ENCODE assay signal across 8 cellular contexts in genomic region chr19:5686647-5687359, GRCh38. TPM values are rescaled to one million over a fixed set of nuclear protein-coding genes. Genes with fewer than 3 reads are reported as not detected.
DNase-seq lines count a peak whose midpoint lies in the region; ATAC-seq, FAIRE-seq and TF ChIP-seq lines count a peak whose summit lies in the region.

No MANE protein-coding gene starts in this region.

- POLR2A ChIA-PET in endothelial cell of umbilical vein (lab: Charles Lee): interaction anchor here (0.7 kb wide), 3 partner anchors 9 to 25 kb away, joined by 3 to 5 read pairs (median 5); no protein-coding TSS in a partner anchor

- H3K4me3 ChIP-seq in BLaER1 treated with 17β-estradiol and CSF1 and Interleukin-3, amounts not matched to agents 10 nM and 100 nM: peak overlapping the region; percentile 54 to 75 (median 67)
- peak overlapping the region; percentile 22 to 49 (median 43) for H3K4me3 ChIP-seq in endothelial cell of umbilical vein (replicated peaks in 1 of 3; ENCODE audit: insufficient read depth in 1 of 3, low read depth in 1 of 3, low read length in 3 of 3)

- H3K79me2 ChIP-seq in endothelial cell of umbilical vein (ENCODE audit: control insufficient read depth, insufficient read depth, low read length): peaks cover 17% of the 10 kb centered on the region

- H3K36me3 Mint-ChIP-seq in activated CD8-positive, alpha-beta memory T cell treated with anti-CD3 and anti-CD28 coated beads, Interleukin-2, amount 10 ng/mL, durations not matched to agents 7 days and 5 days: peaks cover 12% of the 10 kb centered on the region
- H3K36me3 Mint-ChIP-seq in mesothelial cell of epicardium: no peaks in the 10 kb centered on the region

- no peaks in the 10 kb centered on the region for H3K27me3 ChIP-seq in BLaER1 treated with 17β-estradiol and CSF1 and Interleukin-3, amounts not matched to agents 10 nM and 100 nM
- no peaks in the 10 kb centered on the region for H3K27me3 ChIP-seq in endothelial cell of umbilical vein (ENCODE audit: control insufficient read depth in 2 of 2, insufficient read depth in 2 of 2, low read length in 2 of 2)

- CTCF ChIA-PET in activated CD8-positive, alpha-beta memory T cell treated with anti-CD3 and anti-CD28 coated beads, Interleukin-2, amount 10 ng/mL, durations not matched to agents 7 days and 5 days (lab: Charles Lee): interaction anchor here (0.7 to 7.9 kb wide), 15 partner anchors 16 to 439 kb away, joined by 3 to 122 read pairs (median 5); partner anchors contain the start of genes CATSPERD, DUS3L, LONP1 and SAFB
- CTCF ChIA-PET in endothelial cell of umbilical vein (lab: Charles Lee): interaction anchor here (0.6 to 1.8 kb wide), 9 partner anchors 9 to 117 kb away, joined by 3 to 11 read pairs (median 4); partner anchors contain the start of genes CATSPERD, LONP1, SAFB and SAFB2

- DNase-seq in NK-92 (lab: John Stamatoyannopoulos, UW; ENCODE audit: unreplicated experiment) (peak; percentile 48), endothelial cell of umbilical vein (ENCODE audit: low read depth, low spot score) (peak; percentile 89), mesothelial cell of epicardium (ENCODE audit: low spot score in 2 of 2, unreplicated experiment in 2 of 2) (peak; percentile 81 to 95)
- DNase-seq in activated CD8-positive, alpha-beta memory T cell treated with anti-CD3 and anti-CD28 coated beads, Interleukin-2, amount 10 ng/mL, durations not matched to agents 7 days and 5 days: peak; percentile 99
- peak; percentile 100 for DNase-seq in stimulated activated CD8-positive, alpha-beta memory T cell treated with anti-CD3 and anti-CD28 coated beads, Interleukin-15, amount 100 ng/mL, for 24 hours (ENCODE audit: low read depth)

- no peaks in the 10 kb centered on the region for H3K9me1 ChIP-seq in endothelial cell of umbilical vein (replicated peaks; ENCODE audit: control insufficient read depth, extremely low read depth, insufficient read depth, low read length)

- H3K4me1 ChIP-seq in BLaER1 treated with 17β-estradiol and CSF1 and Interleukin-3, amounts not matched to agents 10 nM and 100 nM: peaks cover 14 to 22% (median 17%) of the 10 kb centered on the region in 10 experiments
- H3K4me1 ChIP-seq in endothelial cell of umbilical vein (ENCODE audit: control insufficient read depth, extremely low read depth, insufficient read depth, low read length): peaks cover 4% of the 10 kb centered on the region

- peak overlapping the region; percentile 78 for H3K4me3 Mint-ChIP-seq in activated CD8-positive, alpha-beta memory T cell treated with anti-CD3 and anti-CD28 coated beads, Interleukin-2, amount 10 ng/mL, durations not matched to agents 7 days and 5 days
- peak overlapping the region; percentile 71 for H3K4me3 Mint-ChIP-seq in mesothelial cell of epicardium

- H3K27ac Mint-ChIP-seq in activated CD8-positive, alpha-beta memory T cell treated with anti-CD3 and anti-CD28 coated beads, Interleukin-2, amount 10 ng/mL, durations not matched to agents 7 days and 5 days: peak overlapping the region; percentile 93
- H3K27ac Mint-ChIP-seq in mesothelial cell of epicardium: peak overlapping the region; percentile 72

- H3K27ac ChIP-seq in BLaER1 treated with 17β-estradiol and CSF1 and Interleukin-3, amounts not matched to agents 10 nM and 100 nM: peak overlapping the region; percentile 27 to 87 (median 77); a peak in 21 of 22 replicates
- H3K27ac ChIP-seq in endothelial cell of umbilical vein (ENCODE audit: insufficient read depth, low read depth, low read length): no peak overlapping the region

- H3K9ac ChIP-seq in BLaER1 treated with 17β-estradiol and CSF1 and Interleukin-3, amounts not matched to agents 10 nM and 100 nM: peak overlapping the region; percentile 63 to 83 (median 80); a peak in 21 of 22 replicates
- H3K9ac ChIP-seq in endothelial cell of umbilical vein (replicated peaks; ENCODE audit: extremely low read depth, insufficient read depth, low read length): no peak overlapping the region

- BruUV-seq in endothelial cell of umbilical vein (replicated peaks; lab: Mats Ljungman, UMichigan): no TSS peak

- H3K4me1 Mint-ChIP-seq in activated CD8-positive, alpha-beta memory T cell treated with anti-CD3 and anti-CD28 coated beads, Interleukin-2, amount 10 ng/mL, durations not matched to agents 7 days and 5 days: peaks cover 22% of the 10 kb centered on the region
- peaks cover 17% of the 10 kb centered on the region for H3K4me1 Mint-ChIP-seq in mesothelial cell of epicardium

- no peaks in the 10 kb centered on the region for H3K9me3 ChIP-seq in BLaER1 treated with 17β-estradiol and CSF1 and Interleukin-3, amounts not matched to agents 10 nM and 100 nM (replicated peaks in 1 of 11)
- no peaks in the 10 kb centered on the region for H3K9me3 ChIP-seq in endothelial cell of umbilical vein (replicated peaks; ENCODE audit: control insufficient read depth, insufficient read depth, low read length)

- ATAC-seq in GM19395 (IDR thresholded peaks at IDR 0.05; ENCODE audit: unreplicated experiment): peak; percentile 52
- peak; percentile 40 for ATAC-seq in HG03565 (IDR thresholded peaks at IDR 0.05; ENCODE audit: unreplicated experiment)
- peak; percentile 75 for ATAC-seq in activated CD8-positive, alpha-beta memory T cell treated with anti-CD3 and anti-CD28 coated beads, Interleukin-2, amount 10 ng/mL, durations not matched to agents 7 days and 5 days

- H3K36me3 ChIP-seq in BLaER1 treated with 17β-estradiol and CSF1 and Interleukin-3, amounts not matched to agents 10 nM and 100 nM: peaks cover under 1 to 14% (median 12%) of the 10 kb centered on the region in 11 experiments; a peak in 21 of 22 replicates
- H3K36me3 ChIP-seq in endothelial cell of umbilical vein (ENCODE audit: control insufficient read depth in 2 of 2, extremely low read depth in 1 of 2, insufficient read depth in 2 of 2, low read length in 2 of 2): peaks cover under 1 to 1% of the 10 kb centered on the region in 2 experiments

- FAIRE-seq in endothelial cell of umbilical vein (lab: Jason Lieb, UNC): peak; percentile 96

- peak overlapping the region; percentile 92 for H2AFZ ChIP-seq in endothelial cell of umbilical vein (ENCODE audit: low read depth, low read length)

- H3K9me3 Mint-ChIP-seq in activated CD8-positive, alpha-beta memory T cell treated with anti-CD3 and anti-CD28 coated beads, Interleukin-2, amount 10 ng/mL, durations not matched to agents 7 days and 5 days (ENCODE audit: low read depth): no peaks in the 10 kb centered on the region
- H3K9me3 Mint-ChIP-seq in mesothelial cell of epicardium: no peaks in the 10 kb centered on the region

- peak overlapping the region; percentile 76 to 95 (median 89) for H3K4me2 ChIP-seq in BLaER1 treated with 17β-estradiol and CSF1 and Interleukin-3, amounts not matched to agents 10 nM and 100 nM
- H3K4me2 ChIP-seq in endothelial cell of umbilical vein (ENCODE audit: insufficient read depth, low read length): peak overlapping the region; percentile 43

- dilution Hi-C loops in endothelial cell of umbilical vein (cut with MboI; ENCODE audit: extremely low pct_ligation_motif_present, low sequenced_read_pairs): no loop called here

- H3K27me3 Mint-ChIP-seq in activated CD8-positive, alpha-beta memory T cell treated with anti-CD3 and anti-CD28 coated beads, Interleukin-2, amount 10 ng/mL, durations not matched to agents 7 days and 5 days: no peaks in the 10 kb centered on the region
- H3K27me3 Mint-ChIP-seq in mesothelial cell of epicardium (ENCODE audit: low read depth): no peaks in the 10 kb centered on the region

- intact Hi-C loops in endothelial cell of umbilical vein (cut with micrococcal nuclease): no loop called here

- peaks cover 15 to 31% (median 16%) of the 10 kb centered on the region in 11 experiments for H4K20me1 ChIP-seq in BLaER1 treated with 17β-estradiol and CSF1 and Interleukin-3, amounts not matched to agents 10 nM and 100 nM
- no peaks in the 10 kb centered on the region for H4K20me1 ChIP-seq in endothelial cell of umbilical vein (replicated peaks; ENCODE audit: control insufficient read depth, extremely low read depth, insufficient read depth, low read length)

- TF ChIP-seq CTCF in endothelial cell of umbilical vein (IDR thresholded peaks at IDR 0.05; ENCODE audit: extremely low read depth in 1 of 2, insufficient read depth in 1 of 2, low read depth in 1 of 2, low read length in 2 of 2) (peak; percentile 81 to 95), mesothelial cell of epicardium (IDR thresholded peaks at IDR 0.05; ENCODE audit: unreplicated experiment) (peak; percentile 82)

- TF ChIP-seq POLR2A in endothelial cell of umbilical vein (IDR thresholded peaks at IDR 0.05; ENCODE audit: low read depth, low read length): no peak

RNA-seq across cellular contexts. Expression of gene RPL36, which starts 3.3 kb away (rescaled TPM):
- total RNA-seq in activated CD8-positive, alpha-beta memory T cell treated with anti-CD3 and anti-CD28 coated beads, Interleukin-2, amount 10 ng/mL, durations not matched to agents 7 days and 5 days: 1,000 to 10,000 TPM in 1 of 2 experiments, 100 to 1,000 TPM in 1; 976 to 1,078 TPM
- 944 and 1,033 TPM in 2 replicates for total RNA-seq in endothelial cell of umbilical vein
- polyA plus RNA-seq in endothelial cell of umbilical vein: 835 and 1,084 TPM in 2 replicates
- 561 and 877 TPM in 2 replicates for polyA plus RNA-seq in endothelial cell of umbilical vein (2011; cell fraction: cytosol; rRNA removed)
- polyA plus RNA-seq in endothelial cell of umbilical vein (2011; cell fraction: nucleus; rRNA removed): 224 and 232 TPM in 2 replicates
- 1,177 and 1,852 TPM in 2 replicates for polyA plus RNA-seq in endothelial cell of umbilical vein (2012)
- 208 and 264 TPM in 2 replicates for polyA minus RNA-seq in endothelial cell of umbilical vein
- 889 TPM for polyA minus RNA-seq in endothelial cell of umbilical vein (2011; cell fraction: cytosol; rRNA and poly(A)+ RNA removed)
- polyA minus RNA-seq in endothelial cell of umbilical vein (2011; cell fraction: nucleus; rRNA and poly(A)+ RNA removed): 50.3 and 106 TPM in 2 replicates
- 947 to 1,016 TPM (median 998 TPM) in 3 replicates for total RNA-seq in mesothelial cell of epicardium

RNA-seq across cellular contexts. Expression of gene HSD11B1L, which starts 6.0 kb away (rescaled TPM):
- 1 to 10 TPM; 1.0 to 2.4 TPM for total RNA-seq in activated CD8-positive, alpha-beta memory T cell treated with anti-CD3 and anti-CD28 coated beads, Interleukin-2, amount 10 ng/mL, durations not matched to agents 7 days and 5 days
- total RNA-seq in endothelial cell of umbilical vein (4.4 and 5.0 TPM in 2 replicates), mesothelial cell of epicardium (15.9 to 16.7 TPM (median 16.0 TPM) in 3 replicates)
- 9.1 and 10.2 TPM in 2 replicates for polyA plus RNA-seq in endothelial cell of umbilical vein
- polyA plus RNA-seq in endothelial cell of umbilical vein (2011; cell fraction: cytosol; rRNA removed): 4.9 and 6.1 TPM in 2 replicates
- 4.1 and 4.4 TPM in 2 replicates for polyA plus RNA-seq in endothelial cell of umbilical vein (2011; cell fraction: nucleus; rRNA removed)
- polyA plus RNA-seq in endothelial cell of umbilical vein (2012): 4.2 and 11.2 TPM in 2 replicates
- 2.0 and 2.1 TPM in 2 replicates for polyA minus RNA-seq in endothelial cell of umbilical vein
- not detected for polyA minus RNA-seq in endothelial cell of umbilical vein (2011; cell fraction: cytosol; rRNA and poly(A)+ RNA removed)
- 2.3 TPM in 1 of 2 replicates, not detected in the other for polyA minus RNA-seq in endothelial cell of umbilical vein (2011; cell fraction: nucleus; rRNA and poly(A)+ RNA removed)

RNA-seq across cellular contexts. Expression of gene MICOS13, which starts 6.5 kb away (rescaled TPM):
- 10 to 100 TPM; 49.1 to 49.7 TPM for total RNA-seq in activated CD8-positive, alpha-beta memory T cell treated with anti-CD3 and anti-CD28 coated beads, Interleukin-2, amount 10 ng/mL, durations not matched to agents 7 days and 5 days
- total RNA-seq in endothelial cell of umbilical vein (53.0 and 55.3 TPM in 2 replicates), mesothelial cell of epicardium (30.0 to 32.3 TPM (median 30.7 TPM) in 3 replicates)
- 86.1 and 115 TPM in 2 replicates for polyA plus RNA-seq in endothelial cell of umbilical vein
- 38.6 and 56.1 TPM in 2 replicates for polyA plus RNA-seq in endothelial cell of umbilical vein (2011; cell fraction: cytosol; rRNA removed)
- polyA plus RNA-seq in endothelial cell of umbilical vein (2011; cell fraction: nucleus; rRNA removed): 12.5 and 16.9 TPM in 2 replicates
- polyA plus RNA-seq in endothelial cell of umbilical vein (2012): 41.0 and 68.2 TPM in 2 replicates
- polyA minus RNA-seq in endothelial cell of umbilical vein: 11.8 and 15.2 TPM in 2 replicates
- polyA minus RNA-seq in endothelial cell of umbilical vein (2011; cell fraction: cytosol; rRNA and poly(A)+ RNA removed): 14.3 TPM
- 2.9 and 4.7 TPM in 2 replicates for polyA minus RNA-seq in endothelial cell of umbilical vein (2011; cell fraction: nucleus; rRNA and poly(A)+ RNA removed)

RNA-seq across cellular contexts. Expression of gene LONP1, which starts 33.1 kb away (rescaled TPM):
- total RNA-seq in activated CD8-positive, alpha-beta memory T cell treated with anti-CD3 and anti-CD28 coated beads, Interleukin-2, amount 10 ng/mL, durations not matched to agents 7 days and 5 days: 100 to 1,000 TPM; 134 to 141 TPM
- 95.1 and 95.7 TPM in 2 replicates for total RNA-seq in endothelial cell of umbilical vein
- polyA plus RNA-seq in endothelial cell of umbilical vein: 70.0 and 89.2 TPM in 2 replicates
- polyA plus RNA-seq in endothelial cell of umbilical vein (2011; cell fraction: cytosol; rRNA removed): 41.1 and 58.7 TPM in 2 replicates
- 98.8 and 102 TPM in 2 replicates for polyA plus RNA-seq in endothelial cell of umbilical vein (2011; cell fraction: nucleus; rRNA removed)
- 50.8 and 65.0 TPM in 2 replicates for polyA plus RNA-seq in endothelial cell of umbilical vein (2012)
- polyA minus RNA-seq in endothelial cell of umbilical vein: 35.4 and 48.9 TPM in 2 replicates
- polyA minus RNA-seq in endothelial cell of umbilical vein (2011; cell fraction: cytosol; rRNA and poly(A)+ RNA removed): 67.5 TPM
- polyA minus RNA-seq in endothelial cell of umbilical vein (2011; cell fraction: nucleus; rRNA and poly(A)+ RNA removed): 23.9 and 39.0 TPM in 2 replicates
- total RNA-seq in mesothelial cell of epicardium: 63.4 to 69.8 TPM (median 69.6 TPM) in 3 replicates

RNA-seq across cellular contexts. Expression of gene CATSPERD, which starts 33.6 kb away (rescaled TPM):
- not detected for total RNA-seq in activated CD8-positive, alpha-beta memory T cell treated with anti-CD3 and anti-CD28 coated beads, Interleukin-2, amount 10 ng/mL, durations not matched to agents 7 days and 5 days
- not detected in 2 replicates for total RNA-seq in endothelial cell of umbilical vein
- polyA plus RNA-seq in endothelial cell of umbilical vein: not detected in 2 replicates
- polyA plus RNA-seq in endothelial cell of umbilical vein (2011; cell fraction: cytosol; rRNA removed): not detected in 2 replicates
- polyA plus RNA-seq in endothelial cell of umbilical vein (2011; cell fraction: nucleus; rRNA removed): not detected in 2 replicates
- polyA plus RNA-seq in endothelial cell of umbilical vein (2012): not detected in 2 replicates
- not detected in 2 replicates for polyA minus RNA-seq in endothelial cell of umbilical vein
- not detected for polyA minus RNA-seq in endothelial cell of umbilical vein (2011; cell fraction: cytosol; rRNA and poly(A)+ RNA removed)
- polyA minus RNA-seq in endothelial cell of umbilical vein (2011; cell fraction: nucleus; rRNA and poly(A)+ RNA removed): not detected in 2 replicates
- not detected in 3 replicates for total RNA-seq in mesothelial cell of epicardium

Comparison
In these comparisons a context has a peak if more than half of its experiments do, and no peak if none do; other contexts are left out.
1. DNase-seq: peak in every context shown above with its lines; median percentile 100 in stimulated activated CD8-positive, alpha-beta memory T cell treated with anti-CD3 and anti-CD28 coated beads, Interleukin-15, amount 100 ng/mL, for 24 hours; 99 in activated CD8-positive, alpha-beta memory T cell treated with anti-CD3 and anti-CD28 coated beads, Interleukin-2, amount 10 ng/mL, durations not matched to agents 7 days and 5 days; 89 in endothelial cell of umbilical vein; 88 in mesothelial cell of epicardium; 48 in NK-92.